ENCODE assay signal across 22 cellular contexts in genomic region chr1:59833991-59834390, GRCh38. TPM values are rescaled to one million over a fixed set of nuclear protein-coding genes. Genes with fewer than 3 reads are reported as not detected.
DNase-seq lines count a peak whose midpoint lies in the region; ATAC-seq and TF ChIP-seq lines count a peak whose summit lies in the region.
"Had no signal": no experiment of that assay in that cellular context is flagged by ENCODE, and none has a peak within 500 bp of the region (broad histone marks: within the 10 kb centered on the region; RNA-seq: fewer than 3 reads in every experiment).

No MANE protein-coding gene starts in this region.

- intact Hi-C loops in left lung (cut with DNase I): no loop called here

- TF ChIP-seq CTCF in RWPE2 (IDR thresholded peaks at IDR 0.05; ENCODE audit: poor library complexity, severe bottlenecking) (no peak), left lung (IDR thresholded peaks at IDR 0.05) (no peak)

- DNase-seq in M059J (ENCODE audit: low read depth) (peak; percentile 7), RWPE2 (ENCODE audit: low spot score) (no peak), epithelial cell of prostate (ENCODE audit: low read depth, low spot score) (peak; percentile 39), left lung (no peak), NCI-H748 (lab: John Stamatoyannopoulos, UW; ENCODE audit: unreplicated experiment) (no peak), HuH-7.5 (ENCODE audit: low spot score) (no peak), GM19238 (ENCODE audit: insufficient read length, low spot score) (no peak)
- DNase-seq: CD8-positive, alpha-beta T cell; DMS 273 treated with DMSO at 0.1 percent for 48 hours; DMS79 treated with DMSO at 0.1 percent for 48 hours; GF-D8; KBM-7; MM.1S; NCI-H2029 treated with DMSO at 0.1 percent for 48 hours; NCI-H446 treated with DMSO at 0.1 percent for 48 hours; NCI-H526 treated with DMSO at 0.1 percent for 48 hours; Peyer's patch had no signal

- H3K27me3 ChIP-seq in RWPE2 (ENCODE audit: insufficient read depth, poor library complexity, severe bottlenecking) (no peaks in the 10 kb centered on the region), left lung (no peaks in the 10 kb centered on the region)
- H3K27me3 ChIP-seq: Peyer's patch had no signal

- H3K4me3 ChIP-seq in RWPE2 (ENCODE audit: severe bottlenecking) (no peak overlapping the region), left lung (no peak overlapping the region)
- H3K4me3 ChIP-seq: Peyer's patch had no signal

- H3K27ac ChIP-seq in RWPE2 (ENCODE audit: poor library complexity, severe bottlenecking): no peak overlapping the region
- H3K27ac ChIP-seq in epithelial cell of prostate: peak overlapping the region; percentile 36
- H3K27ac ChIP-seq in left lung: no peak overlapping the region
- H3K27ac ChIP-seq: C4-2B, HL-60, Peyer's patch had no signal

- ATAC-seq in RWPE2 (ENCODE audit: low read depth) (0 out of 3 replicates have a peak, but pooled peaks have one; percentile 19), left lung (peak; percentile 76), GM18870 (IDR thresholded peaks at IDR 0.05; ENCODE audit: unreplicated experiment) (no peak)
- ATAC-seq: CD8-positive, alpha-beta T cell had no signal

- H3K36me3 ChIP-seq in RWPE2 (ENCODE audit: low read depth) (peaks cover 39% of the 10 kb centered on the region), left lung (no peaks in the 10 kb centered on the region)

- H3K4me1 ChIP-seq in RWPE2 (ENCODE audit: insufficient read depth, poor library complexity, severe bottlenecking) (peaks cover 4% of the 10 kb centered on the region), left lung (no peaks in the 10 kb centered on the region)
- H3K4me1 ChIP-seq: Peyer's patch had no signal

- no peaks in the 10 kb centered on the region for H3K9me3 ChIP-seq in RWPE2 (ENCODE audit: severe bottlenecking)
- no peaks in the 10 kb centered on the region for H3K9me3 ChIP-seq in left lung
- H3K9me3 ChIP-seq: Peyer's patch had no signal

RNA-seq across cellular contexts. Expression of gene HOOK1, which starts 19.2 kb away (rescaled TPM):
- 0.07 TPM in 1 of 2 replicates, not detected in the other for total RNA-seq in M059J (2014; rRNA removed; shearing (Covaris generic))
- total RNA-seq in left lung: 10 to 100 TPM; 12.4 to 17.9 TPM
- total RNA-seq: HT1080, OCI-LY7 had no signal

Comparison
In these comparisons a context has a peak if more than half of its experiments do, and no peak if none do; other contexts are left out.
1. DNase-seq: peak in M059J (single experiment) and epithelial cell of prostate (single experiment); none in RWPE2 (single experiment), left lung (0 of 2), NCI-H748 (single experiment), HuH-7.5 (single experiment) and GM19238 (single experiment).
2. RNA of gene HOOK1, which starts 19.2 kb away (total RNA-seq): 12.4 to 17.9 TPM in left lung; 0.07 TPM in M059J; every median in the first group is over 10 times any median in the second.